Comparison of ENCODE assay signal across 8 cellular contexts in the genomic region with DNA sequence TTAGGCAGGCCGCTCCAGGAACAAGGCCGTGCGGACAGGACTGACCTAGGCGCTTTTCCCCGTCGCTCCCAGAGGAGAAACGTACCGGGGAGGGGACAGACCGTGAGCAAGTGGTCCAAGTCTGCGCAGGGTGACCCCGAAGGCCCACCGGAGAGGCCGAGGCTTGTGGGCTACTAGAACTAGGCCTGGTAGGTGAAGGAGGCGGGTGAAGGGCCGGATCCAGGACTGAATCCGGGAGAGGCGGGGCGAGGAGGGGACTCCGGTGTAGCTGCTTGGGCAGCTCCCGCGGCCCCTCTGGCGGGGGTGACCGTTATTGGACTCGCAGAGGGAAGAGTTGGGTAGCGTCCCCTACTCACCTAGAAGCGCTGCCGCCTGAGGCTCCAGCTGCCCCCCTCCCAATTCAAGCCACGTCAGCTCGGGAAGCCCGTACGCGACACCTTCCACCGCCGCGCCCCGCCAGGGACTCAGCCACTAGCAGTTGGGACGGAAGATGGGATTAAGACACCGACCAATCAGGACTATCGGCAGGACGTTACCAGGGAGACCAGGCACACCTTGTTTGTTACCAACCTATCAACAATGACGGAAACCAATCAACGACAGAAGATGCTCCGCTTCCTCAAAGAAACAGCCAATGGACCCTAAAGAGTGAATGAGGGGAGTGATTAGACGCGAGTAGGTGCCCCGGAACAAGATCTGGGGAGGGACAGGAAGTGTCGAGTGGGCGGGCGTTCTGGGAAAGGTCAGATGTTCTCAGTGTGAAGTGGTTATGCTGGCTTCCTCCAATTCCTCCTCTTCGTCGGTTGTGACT. TPM values are rescaled to one million over a fixed set of nuclear protein-coding genes. Genes with fewer than 3 reads are reported as not detected.
DNase-seq lines count a peak whose midpoint lies in the region; ATAC-seq lines count a peak whose summit lies in the region.

A gene with protein sequence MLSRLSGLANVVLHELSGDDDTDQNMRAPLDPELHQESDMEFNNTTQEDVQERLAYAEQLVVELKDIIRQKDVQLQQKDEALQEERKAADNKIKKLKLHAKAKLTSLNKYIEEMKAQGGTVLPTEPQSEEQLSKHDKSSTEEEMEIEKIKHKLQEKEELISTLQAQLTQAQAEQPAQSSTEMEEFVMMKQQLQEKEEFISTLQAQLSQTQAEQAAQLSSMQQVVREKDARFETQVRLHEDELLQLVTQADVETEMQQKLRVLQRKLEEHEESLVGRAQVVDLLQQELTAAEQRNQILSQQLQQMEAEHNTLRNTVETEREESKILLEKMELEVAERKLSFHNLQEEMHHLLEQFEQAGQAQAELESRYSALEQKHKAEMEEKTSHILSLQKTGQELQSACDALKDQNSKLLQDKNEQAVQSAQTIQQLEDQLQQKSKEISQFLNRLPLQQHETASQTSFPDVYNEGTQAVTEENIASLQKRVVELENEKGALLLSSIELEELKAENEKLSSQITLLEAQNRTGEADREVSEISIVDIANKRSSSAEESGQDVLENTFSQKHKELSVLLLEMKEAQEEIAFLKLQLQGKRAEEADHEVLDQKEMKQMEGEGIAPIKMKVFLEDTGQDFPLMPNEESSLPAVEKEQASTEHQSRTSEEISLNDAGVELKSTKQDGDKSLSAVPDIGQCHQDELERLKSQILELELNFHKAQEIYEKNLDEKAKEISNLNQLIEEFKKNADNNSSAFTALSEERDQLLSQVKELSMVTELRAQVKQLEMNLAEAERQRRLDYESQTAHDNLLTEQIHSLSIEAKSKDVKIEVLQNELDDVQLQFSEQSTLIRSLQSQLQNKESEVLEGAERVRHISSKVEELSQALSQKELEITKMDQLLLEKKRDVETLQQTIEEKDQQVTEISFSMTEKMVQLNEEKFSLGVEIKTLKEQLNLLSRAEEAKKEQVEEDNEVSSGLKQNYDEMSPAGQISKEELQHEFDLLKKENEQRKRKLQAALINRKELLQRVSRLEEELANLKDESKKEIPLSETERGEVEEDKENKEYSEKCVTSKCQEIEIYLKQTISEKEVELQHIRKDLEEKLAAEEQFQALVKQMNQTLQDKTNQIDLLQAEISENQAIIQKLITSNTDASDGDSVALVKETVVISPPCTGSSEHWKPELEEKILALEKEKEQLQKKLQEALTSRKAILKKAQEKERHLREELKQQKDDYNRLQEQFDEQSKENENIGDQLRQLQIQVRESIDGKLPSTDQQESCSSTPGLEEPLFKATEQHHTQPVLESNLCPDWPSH (N-terminal part only) (minus strand): TSS at position 466 of the 811 bp plus-strand sequence. CDS start 18,770 bp downstream, outside the sequence.

- H3K36me3 Mint-ChIP-seq in activated naive CD4-positive, alpha-beta T cell treated with anti-CD3 and anti-CD28 coated beads, Interleukin-2, amount 10 ng/mL, durations not matched to agents 7 days and 5 days, result peaks cover 1% of the 10 kb centered on the region

- CTCF ChIA-PET in activated naive CD4-positive, alpha-beta T cell treated with anti-CD3 and anti-CD28 coated beads, Interleukin-2, amount 10 ng/mL, durations not matched to agents 7 days and 5 days (lab: Charles Lee), result interaction anchor here (0.9 kb wide), 1 partner anchor 203 kb away, joined by 3 read pairs; no protein-coding TSS in a partner anchor

- DNase-seq in NCI-H1048 (lab: John Stamatoyannopoulos, UW), result peak; percentile 96
- DNase-seq in SK-N-MC (ENCODE audit: low read depth, low spot score), result peak; percentile 98
- peak; percentile 97 for DNase-seq in activated naive CD4-positive, alpha-beta T cell treated with anti-CD3 and anti-CD28 coated beads, Interleukin-2, amount 10 ng/mL, durations not matched to agents 7 days and 5 days
- peak; percentile 99 for DNase-seq in glomerular endothelial cell (ENCODE audit: extremely low read depth, low read depth, low spot score)
- DNase-seq in occipital lobe (lab: John Stamatoyannopoulos, UW), result peak; percentile 96

- H3K4me1 Mint-ChIP-seq in activated naive CD4-positive, alpha-beta T cell treated with anti-CD3 and anti-CD28 coated beads, Interleukin-2, amount 10 ng/mL, durations not matched to agents 7 days and 5 days, result peaks cover 7% of the 10 kb centered on the region

- H3K9me3 ChIP-seq in SK-N-MC (ENCODE audit: low read depth, low read length), result no peaks in the 10 kb centered on the region

- peak within 1 kb of the TSS; percentile 20 for H3K27ac Mint-ChIP-seq in activated naive CD4-positive, alpha-beta T cell treated with anti-CD3 and anti-CD28 coated beads, Interleukin-2, amount 10 ng/mL, durations not matched to agents 7 days and 5 days

- H3K4me3 ChIP-seq in GM08714 (ENCODE audit: low read length) (peak within 1 kb of the TSS; percentile 99), SK-N-MC (peak within 1 kb of the TSS; percentile 87)

- H3K9me3 Mint-ChIP-seq in activated naive CD4-positive, alpha-beta T cell treated with anti-CD3 and anti-CD28 coated beads, Interleukin-2, amount 10 ng/mL, durations not matched to agents 7 days and 5 days, result no peaks in the 10 kb centered on the region

- no peaks in the 10 kb centered on the region for H3K36me3 ChIP-seq in SK-N-MC (ENCODE audit: insufficient read depth, low read length)

- H3K27ac ChIP-seq in SK-N-MC, result no peak within 1 kb of the TSS
- peak within 1 kb of the TSS; percentile 70 for H3K27ac ChIP-seq in temporal lobe (ENCODE audit: low read depth, low read length)

- peaks cover 22% of the 10 kb centered on the region for H3K27me3 Mint-ChIP-seq in activated naive CD4-positive, alpha-beta T cell treated with anti-CD3 and anti-CD28 coated beads, Interleukin-2, amount 10 ng/mL, durations not matched to agents 7 days and 5 days

- H3K9ac ChIP-seq in SK-N-MC (ENCODE audit: insufficient read length), result peak within 1 kb of the TSS; percentile 78

- no peak within 1 kb of the TSS for H3K4me3 Mint-ChIP-seq in activated naive CD4-positive, alpha-beta T cell treated with anti-CD3 and anti-CD28 coated beads, Interleukin-2, amount 10 ng/mL, durations not matched to agents 7 days and 5 days

- peak; percentile 95 for ATAC-seq in HG02588 (IDR thresholded peaks at IDR 0.05; ENCODE audit: unreplicated experiment)

RNA-seq across cellular contexts. Expression of the gene that starts here (rescaled TPM):
- total RNA-seq in glomerular endothelial cell (35.0 and 50.5 TPM in 2 replicates), occipital lobe (47.1 TPM), temporal lobe (34.9 TPM)
